ENCODE assay signal across 27 cellular contexts in the genomic region with DNA sequence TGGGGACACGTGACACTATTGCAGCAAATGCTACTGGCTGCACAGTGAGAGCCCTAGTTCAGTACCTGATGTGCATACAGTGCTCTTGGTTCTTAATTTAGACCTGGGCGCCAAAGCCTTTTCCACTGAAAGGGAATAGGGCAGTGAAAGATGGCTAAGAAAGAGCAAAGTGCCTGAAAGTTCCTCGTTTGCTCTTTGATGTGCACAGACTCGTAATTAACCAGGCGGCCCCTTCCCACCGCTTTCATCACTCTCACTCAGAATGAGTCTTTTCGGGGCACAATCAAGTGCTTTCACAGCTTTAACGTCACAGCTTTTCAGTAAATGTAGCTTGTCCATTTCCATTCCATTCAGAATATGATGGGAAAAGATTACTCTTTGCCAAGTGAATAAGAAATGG.
DNase-seq lines count a peak whose midpoint lies in the region; ATAC-seq, FAIRE-seq and TF ChIP-seq lines count a peak whose summit lies in the region.
"Had no signal": no experiment of that assay in that cellular context is flagged by ENCODE, and none has a peak within 500 bp of the region (broad histone marks: within the 10 kb centered on the region; RNA-seq: fewer than 3 reads in every experiment).

No MANE protein-coding gene starts in this region.

- H3K79me2 ChIP-seq in K562 (ENCODE audit: control insufficient read depth, insufficient read depth, low read length) = no peaks in the 10 kb centered on the region
- no peaks in the 10 kb centered on the region for H3K79me2 ChIP-seq in neural progenitor cell (ENCODE audit: low read depth)

- CTCF ChIA-PET in K562 (lab: Yijun Ruan, JAX; ENCODE audit: low intra/inter-chr PET ratio) = no interaction called here

- H3F3A ChIP-seq in neural progenitor cell (ENCODE audit: low read depth) = no peaks in the 10 kb centered on the region

- no peaks in the 10 kb centered on the region for H3K36me3 Mint-ChIP-seq in neural progenitor cell
- H3K36me3 Mint-ChIP-seq: CD14-positive monocyte; CD4-positive, alpha-beta memory T cell; CD4-positive, CD25-positive, alpha-beta regulatory T cell; CD8-positive, alpha-beta memory T cell had no signal

- no peaks in the 10 kb centered on the region for H3K36me3 ChIP-seq in right atrium auricular region
- H3K36me3 ChIP-seq in left ventricle myocardium inferior = no peaks in the 10 kb centered on the region
- no peaks in the 10 kb centered on the region for H3K36me3 ChIP-seq in K562 (ENCODE audit: control insufficient read depth, insufficient read depth, low read length)
- no peaks in the 10 kb centered on the region for H3K36me3 ChIP-seq in neural progenitor cell
- no peaks in the 10 kb centered on the region for H3K36me3 ChIP-seq in upper lobe of right lung
- H3K36me3 ChIP-seq: BE2C, BLaER1 had no signal

- FAIRE-seq in K562 (lab: Jason Lieb, UNC) = no peak
- FAIRE-seq: A204.1, GM12878, GM12892, GM18507 had no signal

- no peak for TF ChIP-seq EP300 in K562 (IDR thresholded peaks at IDR 0.05; ENCODE audit: low read length)

- ATAC-seq in K562 = no peak
- ATAC-seq in upper lobe of right lung = no peak
- ATAC-seq: GM12878 had no signal

- no peak for TF ChIP-seq POLR2A in K562 (conservative IDR thresholded peaks at IDR 0.05)

- H3K9me1 ChIP-seq in K562 (ENCODE audit: control insufficient read depth, insufficient read depth, low read length) = no peaks in the 10 kb centered on the region

- WGBS in K562 (ENCODE audit: insufficient coverage, low coverage, missing lambda C conversion rate) = under 1% methylated on average over 8 of the region's 8 CpGs

- DNase-seq in right atrium auricular region (ENCODE audit: low spot score) = peak; percentile 9
- no peak for DNase-seq in left ventricle myocardium inferior
- DNase-seq in K562 (ENCODE audit: extremely low read depth in 1 of 4, low spot score in 3 of 4) = no peak
- peak; percentile 11 for DNase-seq in neural progenitor cell (ENCODE audit: low spot score)
- DNase-seq in upper lobe of right lung = no peak
- DNase-seq in SKM-1 treated with dmso at 0.1 percent for 144 hours (lab: John Stamatoyannopoulos, UW; ENCODE audit: unreplicated experiment) = no peak
- DNase-seq: 8988T; ACHN; BE2C; C1 segment of cervical spinal cord; CD4-positive, alpha-beta memory T cell; CD4-positive, CD25-positive, alpha-beta regulatory T cell; CD8-positive, alpha-beta memory T cell; COR-L47; DMS 273 treated with DMSO at 0.1 percent for 48 hours; DMS153; DMS53; DMS79; DND-41; EL; GDM1 had no signal

- H3K27ac Mint-ChIP-seq in neural progenitor cell = no peak overlapping the region
- H3K27ac Mint-ChIP-seq: CD14-positive monocyte; CD4-positive, alpha-beta memory T cell; CD4-positive, CD25-positive, alpha-beta regulatory T cell; CD8-positive, alpha-beta memory T cell had no signal

- no peaks in the 10 kb centered on the region for H3K9me3 Mint-ChIP-seq in neural progenitor cell
- H3K9me3 Mint-ChIP-seq: CD8-positive, alpha-beta memory T cell had no signal

- TF ChIP-seq RAD21 in K562 (CRISPR knock-in tag; conservative IDR thresholded peaks at IDR 0.05 in 1 of 2, IDR thresholded peaks at IDR 0.05 in 1 of 2) = no peak

- H3K27me3 Mint-ChIP-seq in neural progenitor cell (ENCODE audit: insufficient read depth, low read depth) = no peaks in the 10 kb centered on the region

- no TSS peak for BruUV-seq in K562 (replicated peaks; lab: Mats Ljungman, UMichigan)

- peaks cover 3% of the 10 kb centered on the region for H3K4me1 Mint-ChIP-seq in neural progenitor cell
- H3K4me1 Mint-ChIP-seq: CD4-positive, alpha-beta memory T cell; CD4-positive, CD25-positive, alpha-beta regulatory T cell; CD8-positive, alpha-beta memory T cell had no signal

- H3K4me2 ChIP-seq in K562 (ENCODE audit: insufficient read depth, low read length) = no peak overlapping the region
- no peak overlapping the region for H3K4me2 ChIP-seq in neural progenitor cell
- H3K4me2 ChIP-seq: BLaER1 had no signal

- in situ Hi-C loops in K562 (cut with MboI) = no loop called here

- H3K4me1 ChIP-seq in right atrium auricular region (no peaks in the 10 kb centered on the region), left ventricle myocardium inferior (no peaks in the 10 kb centered on the region), K562 (replicated peaks in 1 of 2; ENCODE audit: control insufficient read depth in 2 of 2, insufficient read depth in 2 of 2, low read length in 2 of 2) (no peaks in the 10 kb centered on the region), neural progenitor cell (peaks cover 8% of the 10 kb centered on the region), upper lobe of right lung (no peaks in the 10 kb centered on the region)
- H3K4me1 ChIP-seq: BE2C had no signal

- TF ChIP-seq CTCF in right atrium auricular region (IDR thresholded peaks at IDR 0.05) = no peak
- TF ChIP-seq CTCF in left ventricle myocardium inferior (IDR thresholded peaks at IDR 0.05; ENCODE audit: borderline replicate concordance) = no peak
- no peak for TF ChIP-seq CTCF in K562 (IDR thresholded peaks at IDR 0.05 in 2 of 3, conservative IDR thresholded peaks at IDR 0.05 in 1 of 3; ENCODE audit: insufficient read depth in 2 of 3, low read depth in 1 of 3, low read length in 3 of 3)
- no peak for TF ChIP-seq CTCF in neural progenitor cell (IDR thresholded peaks at IDR 0.05)
- no peak for TF ChIP-seq CTCF in upper lobe of right lung (IDR thresholded peaks at IDR 0.05)

- H3K27me3 ChIP-seq in right atrium auricular region = no peaks in the 10 kb centered on the region
- H3K27me3 ChIP-seq in left ventricle myocardium inferior (ENCODE audit: low read depth) = no peaks in the 10 kb centered on the region
- no peaks in the 10 kb centered on the region; a peak in 1 of 5 replicates for H3K27me3 ChIP-seq in K562 (ENCODE audit: control insufficient read depth in 2 of 2, insufficient read depth in 2 of 2, low read length in 2 of 2)
- H3K27me3 ChIP-seq in neural progenitor cell = no peaks in the 10 kb centered on the region
- H3K27me3 ChIP-seq in upper lobe of right lung = no peaks in the 10 kb centered on the region
- H3K27me3 ChIP-seq: BLaER1 had no signal

- H3K4me3 ChIP-seq in right atrium auricular region (no peak overlapping the region), left ventricle myocardium inferior (no peak overlapping the region), K562 (no peak overlapping the region), neural progenitor cell (no peak overlapping the region), upper lobe of right lung (no peak overlapping the region)
- H3K4me3 ChIP-seq: BLaER1, GM12878 had no signal

- H3K9me3 ChIP-seq in right atrium auricular region (no peaks in the 10 kb centered on the region), left ventricle myocardium inferior (replicated peaks) (no peaks in the 10 kb centered on the region), K562 (replicated peaks; ENCODE audit: control insufficient read depth, insufficient read depth, low read depth, low read length) (no peaks in the 10 kb centered on the region), neural progenitor cell (ENCODE audit: low read depth) (no peaks in the 10 kb centered on the region), upper lobe of right lung (no peaks in the 10 kb centered on the region)
- H3K9me3 ChIP-seq: BE2C, BLaER1 had no signal

- H2AFZ ChIP-seq in K562 (ENCODE audit: low read depth, low read length) (no peak overlapping the region), neural progenitor cell (replicated peaks) (peak overlapping the region; percentile 14)

- no peak overlapping the region for H3K4me3 Mint-ChIP-seq in neural progenitor cell
- H3K4me3 Mint-ChIP-seq: CD14-positive monocyte; CD4-positive, alpha-beta memory T cell; CD4-positive, CD25-positive, alpha-beta regulatory T cell; CD8-positive, alpha-beta memory T cell had no signal

- POLR2A ChIA-PET in K562 (lab: Yijun Ruan, JAX) = no interaction called here

- H3K27ac ChIP-seq in right atrium auricular region (no peak overlapping the region), left ventricle myocardium inferior (replicated peaks) (no peak overlapping the region), K562 (ENCODE audit: extremely low read depth, low read depth, low read length) (no peak overlapping the region), neural progenitor cell (no peak overlapping the region), upper lobe of right lung (no peak overlapping the region)
- H3K27ac ChIP-seq: BLaER1 had no signal

- intact Hi-C loops in left ventricle myocardium inferior (cut with micrococcal nuclease) (no loop called here), K562 (cut with micrococcal nuclease) (no loop called here), upper lobe of right lung (cut with DNase I) (no loop called here)

- no peaks in the 10 kb centered on the region for H4K20me1 ChIP-seq in K562 (replicated peaks; ENCODE audit: control insufficient read depth, insufficient read depth, low read length)
- H4K20me1 ChIP-seq in neural progenitor cell (ENCODE audit: low read depth) = no peaks in the 10 kb centered on the region
- H4K20me1 ChIP-seq: BLaER1 had no signal

- no peak overlapping the region for H3K9ac ChIP-seq in K562 (ENCODE audit: insufficient read depth in 1 of 2, low read depth in 2 of 2, low read length in 2 of 2)
- no peak overlapping the region for H3K9ac ChIP-seq in neural progenitor cell
- H3K9ac ChIP-seq: BLaER1 had no signal

TF ChIP-seq in K562, 482 proteins besides CTCF, POLR2A, EP300 and RAD21 (continues in another document):
- TF ChIP-seq, protein P1, sequence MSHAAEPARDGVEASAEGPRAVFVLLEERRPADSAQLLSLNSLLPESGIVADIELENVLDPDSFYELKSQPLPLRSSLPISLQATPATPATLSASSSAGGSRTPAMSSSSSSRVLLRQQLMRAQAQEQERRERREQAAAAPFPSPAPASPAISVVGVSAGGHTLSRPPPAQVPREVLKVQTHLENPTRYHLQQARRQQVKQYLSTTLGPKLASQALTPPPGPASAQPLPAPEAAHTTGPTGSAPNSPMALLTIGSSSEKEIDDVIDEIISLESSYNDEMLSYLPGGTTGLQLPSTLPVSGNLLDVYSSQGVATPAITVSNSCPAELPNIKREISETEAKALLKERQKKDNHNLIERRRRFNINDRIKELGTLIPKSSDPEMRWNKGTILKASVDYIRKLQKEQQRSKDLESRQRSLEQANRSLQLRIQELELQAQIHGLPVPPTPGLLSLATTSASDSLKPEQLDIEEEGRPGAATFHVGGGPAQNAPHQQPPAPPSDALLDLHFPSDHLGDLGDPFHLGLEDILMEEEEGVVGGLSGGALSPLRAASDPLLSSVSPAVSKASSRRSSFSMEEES (CRISPR knock-in tag; IDR thresholded peaks at IDR 0.05) = 0 out of 2 replicates have a peak, but pooled peaks have one; percentile 22
- TF ChIP-seq, protein P2, sequence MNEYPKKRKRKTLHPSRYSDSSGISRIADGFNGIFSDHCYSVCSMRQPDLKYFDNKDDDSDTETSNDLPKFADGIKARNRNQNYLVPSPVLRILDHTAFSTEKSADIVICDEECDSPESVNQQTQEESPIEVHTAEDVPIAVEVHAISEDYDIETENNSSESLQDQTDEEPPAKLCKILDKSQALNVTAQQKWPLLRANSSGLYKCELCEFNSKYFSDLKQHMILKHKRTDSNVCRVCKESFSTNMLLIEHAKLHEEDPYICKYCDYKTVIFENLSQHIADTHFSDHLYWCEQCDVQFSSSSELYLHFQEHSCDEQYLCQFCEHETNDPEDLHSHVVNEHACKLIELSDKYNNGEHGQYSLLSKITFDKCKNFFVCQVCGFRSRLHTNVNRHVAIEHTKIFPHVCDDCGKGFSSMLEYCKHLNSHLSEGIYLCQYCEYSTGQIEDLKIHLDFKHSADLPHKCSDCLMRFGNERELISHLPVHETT (CRISPR knock-in tag; conservative IDR thresholded peaks at IDR 0.05 in 1 of 2, IDR thresholded peaks at IDR 0.05 in 1 of 2) = no peak

Comparison
In these comparisons a context has a peak if more than half of its experiments do, and no peak if none do; other contexts are left out.
1. DNase-seq: peak in right atrium auricular region (single experiment) and neural progenitor cell (single experiment); none in left ventricle myocardium inferior (single experiment), K562 (0 of 4), upper lobe of right lung (single experiment) and SKM-1 treated with dmso at 0.1 percent for 144 hours (single experiment).